ENCODE assay signal across 22 cellular contexts in the genomic region with DNA sequence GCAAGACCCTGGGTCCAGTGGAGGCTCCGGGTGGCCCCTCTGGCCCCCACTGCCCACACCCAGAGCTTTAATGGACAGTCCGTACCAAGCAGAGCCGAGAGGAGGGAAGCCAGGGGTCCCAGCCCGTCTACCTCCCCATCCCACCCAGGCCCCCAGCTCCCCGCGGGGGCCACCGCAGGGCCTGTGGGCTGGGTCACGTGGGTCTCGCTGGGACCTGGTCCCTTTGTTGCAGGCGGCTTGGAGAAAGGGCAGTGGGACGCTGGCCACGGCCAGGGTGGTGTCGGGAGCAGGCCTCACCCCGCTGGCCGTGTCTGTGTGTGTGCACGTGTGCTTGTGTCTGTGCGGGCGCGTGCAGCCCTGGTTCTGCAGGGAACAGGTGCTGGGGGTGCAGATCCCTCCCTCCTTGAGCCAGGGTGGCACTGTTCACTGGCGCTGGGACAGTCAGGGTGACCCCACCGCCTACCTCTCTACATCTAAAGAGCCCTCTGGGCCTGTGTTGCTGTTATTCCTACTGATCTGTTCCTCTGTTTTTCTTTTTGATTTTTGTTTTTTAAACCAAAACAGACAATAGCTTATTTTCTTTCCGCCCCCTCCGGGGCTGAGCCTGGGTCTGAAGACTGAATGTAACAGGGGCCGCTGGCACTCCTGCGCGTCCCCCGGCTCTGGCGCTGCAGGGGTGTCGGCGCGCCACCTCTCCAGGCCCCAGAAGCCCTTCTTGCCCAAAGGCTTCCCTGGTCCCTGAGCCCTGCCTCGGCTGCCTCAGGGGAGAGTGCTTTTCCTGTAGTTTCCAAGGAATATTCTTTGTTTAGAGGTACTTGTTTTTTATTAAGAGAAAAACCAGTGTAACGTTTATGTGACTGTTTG. TPM values are rescaled to one million over a fixed set of nuclear protein-coding genes. Genes with fewer than 3 reads are reported as not detected.
DNase-seq lines count a peak whose midpoint lies in the region; ATAC-seq, FAIRE-seq and TF ChIP-seq lines count a peak whose summit lies in the region.
"Had no signal": no experiment of that assay in that cellular context is flagged by ENCODE, and none has a peak within 500 bp of the region (broad histone marks: within the 10 kb centered on the region; RNA-seq: fewer than 3 reads in every experiment).

No MANE protein-coding gene starts in this region.

- H2AFZ ChIP-seq in GM23338 = no peak overlapping the region

- H3K36me3 ChIP-seq in upper lobe of left lung = peaks cover 0 to 38% (median 32%) of the 10 kb centered on the region in 4 donors
- H3K36me3 ChIP-seq in GM23338 (ENCODE audit: insufficient read depth) = no peaks in the 10 kb centered on the region

- H3K36me3 Mint-ChIP-seq in glutamatergic neuron (ENCODE audit: unreplicated experiment) (no peaks in the 10 kb centered on the region), neural crest cell (ENCODE audit: low read depth) (no peaks in the 10 kb centered on the region), GM23338 (ENCODE audit: low read depth) (peaks cover 15% of the 10 kb centered on the region)
- H3K36me3 Mint-ChIP-seq: activated naive CD4-positive, alpha-beta T cell treated with anti-CD3 and anti-CD28 coated beads, Interleukin-2, amount 50 U/mL, for 72 hours had no signal

- H3K9me2 ChIP-seq in GM23338 (ENCODE audit: insufficient read depth) = no peaks in the 10 kb centered on the region

- H3K9me3 Mint-ChIP-seq in glutamatergic neuron (ENCODE audit: unreplicated experiment) (peaks cover 8% of the 10 kb centered on the region), neural crest cell (no peaks in the 10 kb centered on the region), GM23338 (no peaks in the 10 kb centered on the region; the same call in 2 of the 3 replicates)
- H3K9me3 Mint-ChIP-seq: activated naive CD4-positive, alpha-beta T cell treated with anti-CD3 and anti-CD28 coated beads, Interleukin-2, amount 50 U/mL, for 72 hours; CD4-positive, CD25-positive, alpha-beta regulatory T cell; effector memory CD8-positive, alpha-beta T cell; IgD-negative memory B cell; stimulated activated naive B cell treated with anti-CD40 and anti-IgM and Interleukin-4, amounts not matched to agents 10 μg/mL and 1 μg/mL and 100 μg/mL, for 72 hours had no signal

- peaks cover 13% of the 10 kb centered on the region; the same call in 1 of the 2 replicates for H3K79me2 ChIP-seq in GM23338 (replicated peaks; ENCODE audit: insufficient read depth)

- H3K4me1 Mint-ChIP-seq in glutamatergic neuron (ENCODE audit: low read depth, unreplicated experiment) = peaks cover 35% of the 10 kb centered on the region
- peaks cover 7% of the 10 kb centered on the region for H3K4me1 Mint-ChIP-seq in neural crest cell
- H3K4me1 Mint-ChIP-seq in GM23338 = peaks cover 35% of the 10 kb centered on the region
- H3K4me1 Mint-ChIP-seq: CD4-positive, CD25-positive, alpha-beta regulatory T cell; IgD-negative memory B cell; stimulated activated naive B cell treated with anti-CD40 and anti-IgM and Interleukin-4, amounts not matched to agents 10 μg/mL and 1 μg/mL and 100 μg/mL, for 72 hours had no signal

- H4K20me1 ChIP-seq in GM23338 (replicated peaks; ENCODE audit: insufficient read depth) = peaks cover 11% of the 10 kb centered on the region

- peaks cover 13% of the 10 kb centered on the region for H3K27me3 Mint-ChIP-seq in glutamatergic neuron (ENCODE audit: unreplicated experiment)
- no peaks in the 10 kb centered on the region for H3K27me3 Mint-ChIP-seq in neural crest cell (ENCODE audit: low read depth)
- H3K27me3 Mint-ChIP-seq in GM23338 (ENCODE audit: insufficient read depth, low read depth, poor library complexity) = peaks cover 9% of the 10 kb centered on the region
- H3K27me3 Mint-ChIP-seq: CD4-positive, CD25-positive, alpha-beta regulatory T cell; effector memory CD8-positive, alpha-beta T cell; IgD-negative memory B cell; stimulated activated naive B cell treated with anti-CD40 and anti-IgM and Interleukin-4, amounts not matched to agents 10 μg/mL and 1 μg/mL and 100 μg/mL, for 72 hours had no signal

- no peaks in the 10 kb centered on the region for H3K27me3 ChIP-seq in upper lobe of left lung
- no peaks in the 10 kb centered on the region for H3K27me3 ChIP-seq in GM23338 (ENCODE audit: insufficient read depth)
- H3K27me3 ChIP-seq: thyroid gland had no signal

- H3K4me1 ChIP-seq in upper lobe of left lung = no peaks in the 10 kb centered on the region
- 0 out of 2 replicates have a peak, but pooled peaks cover 11% of the 10 kb centered on the region for H3K4me1 ChIP-seq in GM23338 (ENCODE audit: insufficient read depth)

- H3K4me3 ChIP-seq in upper lobe of left lung = no peak overlapping the region
- no peak overlapping the region for H3K4me3 ChIP-seq in GM23338
- H3K4me3 ChIP-seq: thyroid gland had no signal

- intact Hi-C loops in Right ventricle myocardium superior (cut with DNase I) (no loop called here), Right ventricle myocardium inferior (cut with DNase I) (no loop called here)

- H3K27ac ChIP-seq in upper lobe of left lung (no peak overlapping the region), GM23338 (ENCODE audit: low read depth) (no peak overlapping the region)
- H3K27ac ChIP-seq: RWPE1 had no signal

- ATAC-seq in Right ventricle myocardium superior (ENCODE audit: poor library complexity) (no peak), Right ventricle myocardium inferior (no peak), upper lobe of left lung (ENCODE audit: low FRiP score in 2 of 2) (no peak), GM23338 (no peak)
- ATAC-seq: activated naive CD4-positive, alpha-beta T cell treated with anti-CD3 and anti-CD28 coated beads, Interleukin-2, amount 50 U/mL, for 72 hours; effector memory CD8-positive, alpha-beta T cell; left colon had no signal

- TF ChIP-seq EP300 in upper lobe of left lung (IDR thresholded peaks at IDR 0.05) = no peak

- no peak for TF ChIP-seq POLR2A in upper lobe of left lung (IDR thresholded peaks at IDR 0.05)

- no peak for FAIRE-seq in urothelium cell line (lab: Jason Lieb, UNC)

- H3K9me3 ChIP-seq in upper lobe of left lung = no peaks in the 10 kb centered on the region
- H3K9me3 ChIP-seq: thyroid gland had no signal

- no peak for TF ChIP-seq CTCF in glutamatergic neuron (IDR thresholded peaks at IDR 0.05; ENCODE audit: partially characterized antibody, unreplicated experiment)
- TF ChIP-seq CTCF in neural crest cell (conservative IDR thresholded peaks at IDR 0.05) = no peak
- no peak for TF ChIP-seq CTCF in upper lobe of left lung (IDR thresholded peaks at IDR 0.05)
- no peak for TF ChIP-seq CTCF in GM23338 (conservative IDR thresholded peaks at IDR 0.05; ENCODE audit: low read depth in 2 of 2)

- no peak overlapping the region for H3K4me2 ChIP-seq in GM23338

- DNase-seq in Right ventricle myocardium superior (peak; percentile 30), Right ventricle myocardium inferior (ENCODE audit: missing footprints) (no peak), glutamatergic neuron (peak; percentile 12), neural crest cell (ENCODE audit: low read depth, low spot score) (peak; percentile 0), upper lobe of left lung (peak; percentile 8 to 56), cerebellar cortex (ENCODE audit: low spot score) (no peak), GM23338 (ENCODE audit: low spot score) (no peak), urothelium cell line (ENCODE audit: low spot score) (no peak)
- DNase-seq: CD4-positive, CD25-positive, alpha-beta regulatory T cell; DMS 273 treated with DMSO at 0.1 percent for 48 hours; effector memory CD8-positive, alpha-beta T cell; MM.1S; NCI-H1436 treated with DMSO at 0.1 percent for 48 hours; NCI-H2171 treated with DMSO at 0.1 percent for 48 hours; NCI-H69; occipital lobe; stimulated activated naive B cell treated with anti-CD40 and anti-IgM and Interleukin-4, amounts not matched to agents 10 μg/mL and 1 μg/mL and 100 μg/mL, for 72 hours had no signal

- no peak overlapping the region for H3K27ac Mint-ChIP-seq in glutamatergic neuron (ENCODE audit: unreplicated experiment)
- no peak overlapping the region for H3K27ac Mint-ChIP-seq in neural crest cell (ENCODE audit: unreplicated experiment)
- no peak overlapping the region for H3K27ac Mint-ChIP-seq in GM23338
- H3K27ac Mint-ChIP-seq: CD4-positive, CD25-positive, alpha-beta regulatory T cell; effector memory CD8-positive, alpha-beta T cell; IgD-negative memory B cell; stimulated activated naive B cell treated with anti-CD40 and anti-IgM and Interleukin-4, amounts not matched to agents 10 μg/mL and 1 μg/mL and 100 μg/mL, for 72 hours had no signal

- H3K4me3 Mint-ChIP-seq in glutamatergic neuron (ENCODE audit: unreplicated experiment) = no peak overlapping the region
- no peak overlapping the region for H3K4me3 Mint-ChIP-seq in neural crest cell
- H3K4me3 Mint-ChIP-seq in GM23338 = no peak overlapping the region
- H3K4me3 Mint-ChIP-seq: effector memory CD8-positive, alpha-beta T cell; IgD-negative memory B cell; stimulated activated naive B cell treated with anti-CD40 and anti-IgM and Interleukin-4, amounts not matched to agents 10 μg/mL and 1 μg/mL and 100 μg/mL, for 72 hours had no signal

- 92 to 95% methylated on average over 26 to 33 of the region's 33 CpGs for WGBS in upper lobe of left lung, 2 donors

- H3F3A ChIP-seq in GM23338 (replicated peaks; ENCODE audit: low read depth) = no peaks in the 10 kb centered on the region

RNA-seq across cellular contexts. Expression of a gene that starts 20.1 kb away (rescaled TPM):
- total RNA-seq in Right ventricle myocardium superior = 0.65 TPM
- 1.2 TPM for total RNA-seq in Right ventricle myocardium inferior
- total RNA-seq in glutamatergic neuron (ENCODE audit: unreplicated experiment) = 11.5 TPM
- 2.1 and 2.2 TPM in 2 replicates for total RNA-seq in neural crest cell
- total RNA-seq in upper lobe of left lung = 1 to 10 TPM in 5 of 6 donors, under 1 TPM in 1; 1.00 to 2.9 (median 1.5) TPM
- 1.1 and 2.8 TPM in 2 replicates for total RNA-seq in GM23338 (2014; rRNA removed; shearing (Covaris generic))
- polyA plus RNA-seq in GM23338 (2016; fragmentation: Nextera tagmentation; extraction: Ambion mirVana) = 2.5 and 6.1 TPM in 2 replicates

RNA-seq across cellular contexts. Expression of a gene that starts 29.9 kb away (rescaled TPM):
- total RNA-seq in Right ventricle myocardium superior (1.4 TPM), Right ventricle myocardium inferior (1.4 TPM), glutamatergic neuron (ENCODE audit: unreplicated experiment) (60.7 TPM), neural crest cell (44.2 and 44.3 TPM in 2 replicates), upper lobe of left lung (10 to 100 TPM in 1 of 6 donors, 1 to 10 TPM in 5; 4.4 to 11.5 (median 5.7) TPM)
- 28.0 and 34.0 TPM in 2 replicates for total RNA-seq in GM23338 (2014; rRNA removed; shearing (Covaris generic))
- 7.7 and 8.0 TPM in 2 replicates for polyA plus RNA-seq in GM23338 (2016; fragmentation: Nextera tagmentation; extraction: Ambion mirVana)

Comparison
In these comparisons a context has a peak if more than half of its experiments do, and no peak if none do; other contexts are left out.
1. DNase-seq: peak in Right ventricle myocardium superior (single experiment), glutamatergic neuron (single experiment), neural crest cell (single experiment) and upper lobe of left lung (2 of 2); none in Right ventricle myocardium inferior (single experiment), cerebellar cortex (single experiment), GM23338 (single experiment) and urothelium cell line (single experiment).